In genomic region chr7:139034336-139034735, GRCh38 we compare ENCODE assay signal across 10 cellular contexts. TPM values are rescaled to one million over a fixed set of nuclear protein-coding genes. Genes with fewer than 3 reads are reported as not detected.
A peak's percentile ranks its signal among the peaks of the same experiment; 100 is the strongest.
DNase-seq lines count a peak whose midpoint lies in the region; ATAC-seq and TF ChIP-seq lines count a peak whose summit lies in the region.
"Had no signal": no experiment of that assay in that cellular context is flagged by ENCODE, and none has a peak within 500 bp of the region (broad histone marks: within the 10 kb centered on the region; RNA-seq: fewer than 3 reads in every experiment).

No MANE protein-coding gene starts in this region.

- H3K79me2 ChIP-seq in Loucy (ENCODE audit: insufficient read depth, low read length), result peaks cover 52% of the 10 kb centered on the region

- H3K27me3 ChIP-seq in Loucy (ENCODE audit: insufficient read depth, low read length, poor library complexity, severe bottlenecking), result no peaks in the 10 kb centered on the region

- no peak overlapping the region for H3K27ac Mint-ChIP-seq in Calu3 (ENCODE audit: unreplicated experiment)
- H3K27ac Mint-ChIP-seq in brain, result peak overlapping the region in 1 of 5 experiments; percentile 62
- no peak overlapping the region for H3K27ac Mint-ChIP-seq in naive B cell
- H3K27ac Mint-ChIP-seq: nephron had no signal

- peaks cover 2% of the 10 kb centered on the region; the same call in 1 of the 2 replicates for H3K36me3 ChIP-seq in Loucy (ENCODE audit: insufficient read depth, low read length)

- peak overlapping the region; percentile 84 for H3K9ac ChIP-seq in Loucy (ENCODE audit: low read depth, low read length, poor library complexity, severe bottlenecking)

- ATAC-seq in naive B cell (ENCODE audit: low read depth in 2 of 2) (no peak), GM18511 (IDR thresholded peaks at IDR 0.05; ENCODE audit: unreplicated experiment) (no peak), GM19324 (IDR thresholded peaks at IDR 0.05; ENCODE audit: low FRiP score, unreplicated experiment) (no peak)

- no peak for TF ChIP-seq CTCF in Calu3 (IDR thresholded peaks at IDR 0.05; ENCODE audit: unreplicated experiment)
- no peak for TF ChIP-seq CTCF in Loucy (conservative IDR thresholded peaks at IDR 0.05; ENCODE audit: low read length)
- no peak for TF ChIP-seq CTCF in brain (conservative IDR thresholded peaks at IDR 0.05)

- H3K4me3 ChIP-seq in Loucy (ENCODE audit: low read length, poor library complexity, severe bottlenecking), result peak overlapping the region; percentile 85

- H2AFZ ChIP-seq in Loucy (ENCODE audit: low read length), result no peak overlapping the region

- H3K27me3 Mint-ChIP-seq in Calu3 (ENCODE audit: unreplicated experiment), result no peaks in the 10 kb centered on the region
- H3K27me3 Mint-ChIP-seq in brain, result peaks cover 21% of the 10 kb centered on the region
- peaks cover 0 to 3% (median 0%) of the 10 kb centered on the region in 3 donors for H3K27me3 Mint-ChIP-seq in naive B cell

- peaks cover 12% of the 10 kb centered on the region for H4K20me1 ChIP-seq in Loucy (ENCODE audit: insufficient read depth, low read length, poor library complexity, severe bottlenecking)

- no peaks in the 10 kb centered on the region for H3F3A ChIP-seq in Loucy (ENCODE audit: low read depth)

- H3K36me3 Mint-ChIP-seq in Calu3 (ENCODE audit: insufficient read depth, unreplicated experiment), result peaks cover 38% of the 10 kb centered on the region
- peaks cover 3% of the 10 kb centered on the region for H3K36me3 Mint-ChIP-seq in brain
- H3K36me3 Mint-ChIP-seq in naive B cell, result no peaks in the 10 kb centered on the region

- peak overlapping the region; percentile 89 for H3K4me2 ChIP-seq in Loucy (ENCODE audit: low read depth, low read length, poor library complexity, severe bottlenecking)

- H3K4me1 Mint-ChIP-seq in Calu3 (ENCODE audit: low read depth, unreplicated experiment), result peaks cover 28% of the 10 kb centered on the region
- peaks cover 5% of the 10 kb centered on the region for H3K4me1 Mint-ChIP-seq in brain
- peaks cover 0 to 7% (median 5%) of the 10 kb centered on the region in 3 donors for H3K4me1 Mint-ChIP-seq in naive B cell
- H3K4me1 Mint-ChIP-seq: nephron had no signal

- DNase-seq in Calu3 (no peak), naive B cell (no peak), SHP77 treated with DMSO at 0.1 percent for 48 hours (lab: John Stamatoyannopoulos, UW) (no peak)
- DNase-seq in stimulated activated naive CD4-positive, alpha-beta T cell (lab: John Stamatoyannopoulos, UW), result no peak
- DNase-seq: NCI-H187 treated with DMSO at 0.1 percent for 48 hours had no signal

- intact Hi-C loops in Calu3 (cut with micrococcal nuclease; ENCODE audit: unreplicated experiment), result no loop called here

- no peaks in the 10 kb centered on the region for H3K9me2 ChIP-seq in Loucy (replicated peaks; ENCODE audit: low read depth, low read length)

- peaks cover 27% of the 10 kb centered on the region for H3K4me1 ChIP-seq in Loucy (ENCODE audit: insufficient read depth, low read length, poor library complexity, severe bottlenecking)

- no peaks in the 10 kb centered on the region for H3K9me3 ChIP-seq in Loucy (ENCODE audit: insufficient read depth, low read depth, low read length)

- peak overlapping the region; percentile 78 for H3K4me3 Mint-ChIP-seq in Calu3 (ENCODE audit: low read depth, unreplicated experiment)
- H3K4me3 Mint-ChIP-seq in brain, result peak overlapping the region; percentile 25 to 83 (median 77)
- H3K4me3 Mint-ChIP-seq in naive B cell, result peak overlapping the region; percentile 4 to 92 (median 85)

- no peaks in the 10 kb centered on the region for H3K9me3 Mint-ChIP-seq in Calu3 (ENCODE audit: low read depth, unreplicated experiment)
- peaks cover 0 to 5% (median 0%) of the 10 kb centered on the region in 5 experiments for H3K9me3 Mint-ChIP-seq in brain
- no peaks in the 10 kb centered on the region for H3K9me3 Mint-ChIP-seq in naive B cell

- CTCF ChIA-PET in Calu3 (lab: Charles Lee), result no interaction called here

- BruUV-seq in Calu3 (replicated peaks; lab: Mats Ljungman, UMichigan), result no TSS peak

RNA-seq across cellular contexts. Expression of gene ZC3HAV1L, which starts 1.5 kb away (rescaled TPM):
- total RNA-seq in Calu3 (2022), result 13.7 and 15.0 TPM in 2 replicates
- 0.85 TPM for polyA plus RNA-seq in brain (ENCODE audit: insufficient read depth, low read depth, low replicate concordance)
- under 1 TPM in 1 of 6 donors, not detected in 5; 0.18 TPM for polyA plus RNA-seq in naive B cell (ENCODE audit: low read depth in 6 of 6)

RNA-seq across cellular contexts. Expression of gene KIAA1549, which starts 53.1 kb away (rescaled TPM):
- total RNA-seq in Calu3 (2022), result 7.2 and 10.4 TPM in 2 replicates
- polyA plus RNA-seq in brain (ENCODE audit: insufficient read depth, low read depth, low replicate concordance) (31.8 TPM), naive B cell (ENCODE audit: low read depth in 6 of 6) (under 1 TPM in 1 of 6 donors, not detected in 5; 0.05 TPM)

Comparison
In these comparisons a context has a peak if more than half of its experiments do, and no peak if none do; other contexts are left out.
1. RNA of gene KIAA1549, which starts 53.1 kb away (polyA plus RNA-seq): 31.8 TPM in brain (single experiment); 0.05 TPM in naive B cell; every median in the first group is over 10 times any median in the second.
2. Peak in every context shown above with its lines, with median percentiles within 50 percentile points of each other: H3K4me3 Mint-ChIP-seq.